ENCODE assay signal across 35 cellular contexts in genomic region chr3:87473944-87474343, GRCh38.
"Had no signal": no experiment of that assay in that cellular context is flagged by ENCODE, and none has a peak within 500 bp of the region (broad histone marks: within the 10 kb centered on the region; RNA-seq: fewer than 3 reads in every experiment).

No MANE protein-coding gene starts in this region.

- H3K9me3 ChIP-seq: MG63 had no signal

- H3K4me3 ChIP-seq: MG63 had no signal

- DNase-seq: Karpas-422, Kasumi-1, MG63, MM.1S, MV-4-11, NCI-H1048, NCI-H1092, NCI-H1092 treated with DMSO at 0.1 percent for 48 hours, NCI-H1105, NCI-H1105 treated with DMSO at 0.1 percent for 48 hours, NCI-H1417, NCI-H1417 treated with DMSO at 0.1 percent for 48 hours, NCI-H1436, NCI-H1436 treated with DMSO at 0.1 percent for 48 hours, NCI-H146, NCI-H1694, NCI-H1694 treated with DMSO at 0.1 percent for 48 hours, NCI-H187, NCI-H187 treated with DMSO at 0.1 percent for 48 hours, NCI-H1930, NCI-H2029, NCI-H2029 treated with DMSO at 0.1 percent for 48 hours, NCI-H2081, NCI-H2081 treated with DMSO at 0.1 percent for 48 hours, NCI-H2107, NCI-H2171, NCI-H2171 treated with DMSO at 0.1 percent for 48 hours, NCI-H2227 treated with DMSO at 0.1 percent for 48 hours, NCI-H226, NCI-H345, NCI-H446, NCI-H446 treated with DMSO at 0.1 percent for 48 hours, NCI-H510A, NCI-H510A treated with DMSO at 0.1 percent for 48 hours, NCI-H524 had no signal

- H3K36me3 ChIP-seq: MG63 had no signal
